14 cellular contexts compared by ENCODE assay signal in the genomic region with DNA sequence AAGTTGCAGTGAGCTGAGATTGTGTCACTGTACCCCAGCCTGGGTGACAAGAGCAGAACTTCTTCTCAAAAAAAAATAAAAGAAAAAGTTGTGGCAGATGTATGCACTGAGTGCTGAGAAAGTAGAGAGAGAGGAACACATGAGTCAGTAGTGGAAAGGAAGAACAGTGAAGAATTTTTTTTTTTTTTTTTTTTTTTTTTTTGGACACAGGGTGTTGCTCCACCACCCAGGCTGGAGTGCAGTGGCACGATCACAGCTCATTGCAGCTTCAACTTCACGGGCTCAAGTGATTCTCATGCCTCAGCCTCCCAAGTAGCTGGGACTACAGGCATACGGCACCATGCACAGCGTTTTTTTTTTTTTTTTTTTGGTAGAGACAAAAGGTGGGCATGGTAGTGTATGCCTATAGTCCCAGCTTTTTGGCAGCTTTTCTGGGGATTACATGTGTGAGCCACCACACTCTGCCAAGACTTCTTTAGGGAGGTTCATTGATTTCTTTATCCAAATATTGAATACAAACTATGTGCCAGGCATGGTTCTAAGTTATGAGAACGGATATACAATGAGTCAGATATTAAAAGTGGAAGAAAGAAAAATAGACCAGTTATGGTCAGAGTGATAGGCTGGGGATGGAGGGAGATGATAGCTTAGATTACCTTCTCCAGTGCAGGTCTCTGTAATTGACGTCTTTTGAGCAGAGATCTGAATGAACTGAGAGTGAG.
DNase-seq lines count a peak whose midpoint lies in the region; ATAC-seq and TF ChIP-seq lines count a peak whose summit lies in the region.
"Had no signal": no experiment of that assay in that cellular context is flagged by ENCODE, and none has a peak within 500 bp of the region (broad histone marks: within the 10 kb centered on the region; RNA-seq: fewer than 3 reads in every experiment).

No MANE protein-coding gene starts in this region.

- DNase-seq in Calu3 (peak; percentile 12), PC-9 (no peak), esophagus muscularis mucosa (ENCODE audit: extremely low spot score) (no peak), trophoblast cell (no peak), colonic mucosa (no peak), iPS-NIHi11 (ENCODE audit: low spot score) (no peak), SW480 (ENCODE audit: low spot score) (no peak)
- no peak for DNase-seq in stimulated activated naive CD8-positive, alpha-beta T cell treated with anti-CD3 and anti-CD28 coated beads, Interleukin-15, Interleukin-2, amounts not matched to agents 100 U/mL and 50 U/mL, for 24 hours
- DNase-seq: activated CD4-positive, alpha-beta T cell treated with anti-CD3 and anti-CD28 coated beads, Interleukin-2, amount 50 U/mL, for 1 hour; gastrocnemius medialis; KBM-7; midbrain; NCI-H345 had no signal

- no peaks in the 10 kb centered on the region; the same call in 1 of the 2 replicates for H3K9me3 ChIP-seq in PC-9 (ENCODE audit: insufficient read depth, low read depth)
- H3K9me3 ChIP-seq in esophagus muscularis mucosa: no peaks in the 10 kb centered on the region
- no peaks in the 10 kb centered on the region for H3K9me3 ChIP-seq in trophoblast cell (ENCODE audit: insufficient read depth, low read depth, low read length)
- no peaks in the 10 kb centered on the region for H3K9me3 ChIP-seq in colonic mucosa
- H3K9me3 ChIP-seq: gastrocnemius medialis had no signal

- H3K36me3 ChIP-seq in PC-9 (ENCODE audit: low read depth) (peaks cover 43% of the 10 kb centered on the region), esophagus muscularis mucosa (peaks cover 0 to 17% (median 7%) of the 10 kb centered on the region in 4 donors), trophoblast cell (ENCODE audit: control insufficient read depth in 1 of 2, insufficient read depth in 2 of 2, low read length in 2 of 2) (peaks cover 2 to 8% of the 10 kb centered on the region in 2 experiments), colonic mucosa (no peaks in the 10 kb centered on the region)

- H3K23ac ChIP-seq in trophoblast cell (ENCODE audit: low read length): peak overlapping the region; percentile 49

- H2AFZ ChIP-seq in PC-9 (no peak overlapping the region), trophoblast cell (ENCODE audit: insufficient read depth, low read length, poor library complexity) (no peak overlapping the region)

- CTCF ChIA-PET in Calu3 (lab: Charles Lee) (interaction anchor here (0.6 to 1.1 kb wide), 7 partner anchors 15 to 120 kb away, joined by 3 to 6 read pairs (median 3); no protein-coding TSS in a partner anchor), PC-9 (lab: Charles Lee) (interaction anchor here (0.5 to 0.7 kb wide), 3 partner anchors 88 to 541 kb away, joined by 4 to 6 read pairs (median 4); no protein-coding TSS in a partner anchor)

- H3K4me3 ChIP-seq in PC-9: no peak overlapping the region
- no peak overlapping the region for H3K4me3 ChIP-seq in esophagus muscularis mucosa
- no peak overlapping the region for H3K4me3 ChIP-seq in trophoblast cell (ENCODE audit: low read depth, low read length)
- H3K4me3 ChIP-seq in colonic mucosa: no peak overlapping the region
- H3K4me3 ChIP-seq: gastrocnemius medialis had no signal

- no peak for TF ChIP-seq EP300 in esophagus muscularis mucosa (IDR thresholded peaks at IDR 0.05)

- no peak overlapping the region for H3K14ac ChIP-seq in trophoblast cell (ENCODE audit: low read length)

- no peak for TF ChIP-seq POLR2A in esophagus muscularis mucosa (IDR thresholded peaks at IDR 0.05; ENCODE audit: low read depth)

- peak overlapping the region; percentile 20 for H3K4me3 Mint-ChIP-seq in Calu3 (ENCODE audit: low read depth, unreplicated experiment)

- H3K27ac Mint-ChIP-seq in Calu3 (ENCODE audit: unreplicated experiment): peak overlapping the region; percentile 81

- BruUV-seq in Calu3 (replicated peaks; lab: Mats Ljungman, UMichigan) (no TSS peak), PC-9 (replicated peaks; lab: Mats Ljungman, UMichigan) (no TSS peak)

- no peak overlapping the region for H2AK5ac ChIP-seq in trophoblast cell (ENCODE audit: low read length)

- H4K20me1 ChIP-seq in PC-9 (ENCODE audit: insufficient read depth): no peaks in the 10 kb centered on the region

- H3K9me2 ChIP-seq in PC-9 (ENCODE audit: insufficient read depth): no peaks in the 10 kb centered on the region

- H3K4me2 ChIP-seq in PC-9: peak overlapping the region; percentile 60
- H3K4me2 ChIP-seq in trophoblast cell (ENCODE audit: low read length): no peak overlapping the region

- no peak overlapping the region for H2BK12ac ChIP-seq in trophoblast cell (ENCODE audit: low read length)

- peak overlapping the region; percentile 82 for H3K27ac ChIP-seq in PC-9
- H3K27ac ChIP-seq in esophagus muscularis mucosa (replicated peaks in 1 of 4): peak overlapping the region; percentile 15 to 58 (median 50)
- no peak overlapping the region for H3K27ac ChIP-seq in trophoblast cell (ENCODE audit: low read depth, low read length)
- H3K27ac ChIP-seq in colonic mucosa: no peak overlapping the region

- H2BK5ac ChIP-seq in trophoblast cell (ENCODE audit: low read depth, low read length, poor library complexity): no peak overlapping the region

- H3K4ac ChIP-seq in trophoblast cell (ENCODE audit: low read depth, low read length): peak overlapping the region; percentile 10

- H4K12ac ChIP-seq in trophoblast cell (ENCODE audit: low read depth, low read length): no peak overlapping the region

- H3K36me3 Mint-ChIP-seq in Calu3 (ENCODE audit: insufficient read depth, unreplicated experiment): peaks cover 20% of the 10 kb centered on the region
- H3K36me3 Mint-ChIP-seq: activated naive CD4-positive, alpha-beta T cell treated with anti-CD3 and anti-CD28 coated beads, Interleukin-2, amount 50 U/mL, for 72 hours had no signal

- no peaks in the 10 kb centered on the region for H3K79me1 ChIP-seq in trophoblast cell (ENCODE audit: low read length)

- no peak overlapping the region for H4K91ac ChIP-seq in trophoblast cell (ENCODE audit: low read depth, low read length)

- intact Hi-C loops in Calu3 (cut with micrococcal nuclease; ENCODE audit: unreplicated experiment) (no loop called here), PC-9 (cut with micrococcal nuclease; ENCODE audit: unreplicated experiment) (no loop called here), esophagus muscularis mucosa (cut with DNase I) (loop anchor here (10.0 kb wide), 1 partner anchor 57 kb away; the partner anchor contains the start of gene YAP1), colonic mucosa (cut with DNase I) (no loop called here)

- TF ChIP-seq CTCF in Calu3 (IDR thresholded peaks at IDR 0.05; ENCODE audit: unreplicated experiment) (no peak), PC-9 (conservative IDR thresholded peaks at IDR 0.05) (no peak), esophagus muscularis mucosa (IDR thresholded peaks at IDR 0.05) (no peak), colonic mucosa (IDR thresholded peaks at IDR 0.05) (no peak)

- peaks cover 66% of the 10 kb centered on the region for H3K4me1 ChIP-seq in PC-9 (replicated peaks; ENCODE audit: insufficient read depth)
- peaks cover 0 to 37% (median 35%) of the 10 kb centered on the region in 4 donors for H3K4me1 ChIP-seq in esophagus muscularis mucosa
- peaks cover 0 to 3% of the 10 kb centered on the region in 2 experiments for H3K4me1 ChIP-seq in trophoblast cell (ENCODE audit: control insufficient read depth in 1 of 2, insufficient read depth in 2 of 2, low read length in 2 of 2)
- no peaks in the 10 kb centered on the region for H3K4me1 ChIP-seq in colonic mucosa

- H3K79me2 ChIP-seq in PC-9 (ENCODE audit: low read depth) (peaks cover 96% of the 10 kb centered on the region), trophoblast cell (ENCODE audit: control insufficient read depth, insufficient read depth, low read length, poor library complexity) (no peaks in the 10 kb centered on the region)

- peaks cover 46% of the 10 kb centered on the region for H3F3A ChIP-seq in PC-9 (ENCODE audit: insufficient read depth, low read depth)

- no peak overlapping the region for H2BK120ac ChIP-seq in trophoblast cell (ENCODE audit: insufficient read depth, low read length, poor library complexity)

- POLR2A ChIA-PET in PC-9 (lab: Charles Lee; ENCODE audit: unreplicated experiment): interaction anchor here (0.6 kb wide), 1 partner anchor 62 kb away, joined by 3 read pairs; the partner anchor contains the start of gene YAP1

- no peak overlapping the region for H3K18ac ChIP-seq in trophoblast cell (ENCODE audit: low read length)

- no peak for ATAC-seq in stimulated activated naive CD8-positive, alpha-beta T cell treated with anti-CD3 and anti-CD28 coated beads, Interleukin-15, Interleukin-2, amounts not matched to agents 100 U/mL and 50 U/mL, for 24 hours

- H3K27me3 ChIP-seq in PC-9 (ENCODE audit: insufficient read depth, low read depth): no peaks in the 10 kb centered on the region
- H3K27me3 ChIP-seq in esophagus muscularis mucosa: no peaks in the 10 kb centered on the region
- no peaks in the 10 kb centered on the region for H3K27me3 ChIP-seq in trophoblast cell (ENCODE audit: insufficient read depth, low read length)
- H3K27me3 ChIP-seq in colonic mucosa: no peaks in the 10 kb centered on the region
- H3K27me3 ChIP-seq: gastrocnemius medialis had no signal

- no peaks in the 10 kb centered on the region for H3K27me3 Mint-ChIP-seq in Calu3 (ENCODE audit: unreplicated experiment)

- H4K8ac ChIP-seq in trophoblast cell (ENCODE audit: low read depth, low read length): no peak overlapping the region

- WGBS in esophagus muscularis mucosa: 46% methylated on average over 6 of the region's 6 CpGs
- no CpG with 5 or more reads among the region's 6 CpGs for WGBS in trophoblast cell (ENCODE audit: extremely low coverage, insufficient coverage, insufficient read length)

- H3K9ac ChIP-seq in trophoblast cell (ENCODE audit: low read length): no peak overlapping the region
- H3K9ac ChIP-seq in colonic mucosa (ENCODE audit: low read depth in 2 of 2, low read length in 2 of 2): no peak overlapping the region

- H3K9me3 Mint-ChIP-seq in Calu3 (ENCODE audit: low read depth, unreplicated experiment): peaks cover 2% of the 10 kb centered on the region
- H3K9me3 Mint-ChIP-seq: activated naive CD4-positive, alpha-beta T cell treated with anti-CD3 and anti-CD28 coated beads, Interleukin-2, amount 50 U/mL, for 72 hours had no signal

- H3K4me1 Mint-ChIP-seq in Calu3 (ENCODE audit: low read depth, unreplicated experiment): peaks cover 47% of the 10 kb centered on the region

Comparison
In these comparisons a context has a peak if more than half of its experiments do, and no peak if none do; other contexts are left out.
1. H3K27ac ChIP-seq: peak in PC-9 (single experiment) and esophagus muscularis mucosa (4 of 4); none in trophoblast cell (single experiment) and colonic mucosa (single experiment).